Comparison of ENCODE assay signal across 14 cellular contexts in the genomic region with DNA sequence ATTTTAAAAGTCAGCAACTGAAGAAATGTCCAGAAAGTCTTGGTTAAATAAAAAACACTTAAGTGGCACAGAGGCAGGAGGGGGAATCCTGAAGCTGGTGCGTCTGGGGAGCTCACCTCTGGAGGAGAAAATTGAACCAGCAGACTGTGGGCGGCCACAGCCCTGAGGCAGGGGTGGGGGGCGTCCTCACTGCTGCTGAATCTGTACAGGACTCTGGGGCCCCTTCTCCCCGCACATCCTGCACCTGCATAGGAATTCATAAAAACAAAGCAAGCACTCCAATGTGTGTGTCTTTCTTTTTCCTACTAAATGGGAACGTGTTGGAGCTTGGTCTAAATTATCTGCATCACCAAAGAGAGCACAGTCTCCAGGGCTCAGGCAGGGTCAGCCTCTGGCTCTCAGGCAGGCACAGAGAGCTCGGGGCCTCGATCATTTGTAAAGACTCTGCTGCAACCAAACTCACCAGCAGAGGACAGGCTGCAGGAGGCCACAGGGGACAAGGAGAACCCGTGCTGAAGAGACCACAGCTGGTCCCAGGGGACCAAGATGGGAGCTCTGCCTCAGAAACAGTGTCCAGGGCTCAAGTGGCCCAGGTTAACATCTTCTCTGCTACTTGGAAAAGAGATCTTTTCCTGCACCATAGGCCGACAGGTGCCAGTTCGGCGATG.
"Had no signal": no experiment of that assay in that cellular context is flagged by ENCODE, and none has a peak within 500 bp of the region (broad histone marks: within the 10 kb centered on the region; RNA-seq: fewer than 3 reads in every experiment).

No MANE protein-coding gene starts in this region.

- H3K27ac Mint-ChIP-seq: activated CD4-positive, alpha-beta memory T cell treated with anti-CD3 and anti-CD28 coated beads, Interleukin-2, amount 10 ng/mL, durations not matched to agents 7 days and 5 days; activated T-cell treated with anti-CD3 and anti-CD28 coated beads, Interleukin-2, amount 50 U/mL, for 72 hours; nephron had no signal

- DNase-seq: activated CD4-positive, alpha-beta memory T cell treated with anti-CD3 and anti-CD28 coated beads, Interleukin-2, amount 10 ng/mL, durations not matched to agents 7 days and 5 days; activated gamma-delta T cell treated with Interleukin-2 at 50 U/mL for 16 hours; activated T-cell treated with anti-CD3 and anti-CD28 coated beads, Interleukin-2, amount 50 U/mL, for 72 hours; foreskin melanocyte; left colon; mammary epithelial cell; psoas muscle; stimulated activated CD4-positive, alpha-beta T cell treated with anti-CD3 and anti-CD28 coated beads, Interleukin-2, amount 100 ng/mL, for 48 hours; stimulated activated CD8-positive, alpha-beta memory T cell treated with anti-CD3 and anti-CD28 coated beads, Interleukin-4, amount 100 ng/mL, for 48 hours; stimulated activated naive CD8-positive, alpha-beta T cell treated with anti-CD3 and anti-CD28 coated beads, Interleukin-15, Interleukin-2, amounts not matched to agents 100 U/mL and 50 U/mL, for 24 hours; T-helper 9 cell; testis had no signal

- H3K27me3 Mint-ChIP-seq: activated CD4-positive, alpha-beta memory T cell treated with anti-CD3 and anti-CD28 coated beads, Interleukin-2, amount 10 ng/mL, durations not matched to agents 7 days and 5 days had no signal

- H3K4me1 ChIP-seq: ascending aorta, psoas muscle, testis had no signal

- H3K36me3 ChIP-seq: ascending aorta had no signal

- H3K27ac ChIP-seq: ascending aorta, psoas muscle, testis had no signal

- H3K4me1 Mint-ChIP-seq: activated CD4-positive, alpha-beta memory T cell treated with anti-CD3 and anti-CD28 coated beads, Interleukin-2, amount 10 ng/mL, durations not matched to agents 7 days and 5 days; nephron had no signal

- H3K27me3 ChIP-seq: ascending aorta, testis had no signal

- H3K4me3 ChIP-seq: ascending aorta, psoas muscle, testis had no signal

- H3K4me3 Mint-ChIP-seq: activated CD4-positive, alpha-beta memory T cell treated with anti-CD3 and anti-CD28 coated beads, Interleukin-2, amount 10 ng/mL, durations not matched to agents 7 days and 5 days; activated T-cell treated with anti-CD3 and anti-CD28 coated beads, Interleukin-2, amount 50 U/mL, for 72 hours; nephron had no signal

- H3K9me3 ChIP-seq: psoas muscle, testis had no signal
